9 cellular contexts compared by ENCODE assay signal in the genomic region with DNA sequence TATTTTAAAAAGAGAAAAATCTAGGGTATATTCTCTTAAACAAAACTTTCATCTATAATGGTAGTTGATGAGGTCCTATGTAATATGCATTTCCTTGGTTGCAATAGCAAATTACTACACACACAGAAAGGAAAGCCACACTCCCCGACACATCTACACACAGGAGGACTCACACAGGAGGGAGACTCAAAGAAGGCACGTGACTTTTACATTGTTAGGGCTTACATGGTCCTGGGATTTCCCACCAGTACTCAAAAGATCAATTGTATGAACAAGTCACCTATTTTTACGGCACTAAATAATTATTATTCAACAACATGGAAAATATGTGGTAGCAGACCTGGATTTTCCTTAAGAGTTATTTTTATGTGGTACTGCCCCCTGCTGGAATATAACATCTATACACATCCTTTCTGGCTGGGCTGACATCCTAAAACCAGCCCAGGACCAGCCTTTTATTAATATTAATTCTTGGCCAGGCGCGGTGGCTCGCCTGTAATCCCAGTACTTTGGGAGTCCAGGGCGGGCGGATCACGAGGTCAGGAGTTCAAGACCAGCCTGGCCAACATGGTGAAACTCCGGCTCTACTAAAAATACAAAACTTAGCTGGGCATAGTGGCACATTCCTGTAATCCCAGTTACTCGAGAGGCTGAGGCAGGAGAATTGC. TPM values are rescaled to one million over a fixed set of nuclear protein-coding genes. Genes with fewer than 3 reads are reported as not detected.
A peak's percentile ranks its signal among the peaks of the same experiment; 100 is the strongest.
DNase-seq lines count a peak whose midpoint lies in the region; ATAC-seq and TF ChIP-seq lines count a peak whose summit lies in the region.
"Had no signal": no experiment of that assay in that cellular context is flagged by ENCODE, and none has a peak within 500 bp of the region (broad histone marks: within the 10 kb centered on the region; RNA-seq: fewer than 3 reads in every experiment).

No MANE protein-coding gene starts in this region.

- no peak overlapping the region for H3K4me3 Mint-ChIP-seq in type B pancreatic cell
- H3K4me3 Mint-ChIP-seq: activated naive CD8-positive, alpha-beta T cell treated with anti-CD3 and anti-CD28 coated beads, Interleukin-2, amount 10 ng/mL, durations not matched to agents 7 days and 5 days had no signal

- H3K27ac Mint-ChIP-seq in type B pancreatic cell: peak overlapping the region; percentile 46
- H3K27ac Mint-ChIP-seq: activated naive CD8-positive, alpha-beta T cell treated with anti-CD3 and anti-CD28 coated beads, Interleukin-2, amount 10 ng/mL, durations not matched to agents 7 days and 5 days had no signal

- in situ Hi-C loops in T47D (cut with HindIII; ENCODE audit: low pct_unique_long_range_greater_than_20kb, low sequenced_read_pairs): no loop called here

- DNase-seq in NCI-H1105 treated with DMSO at 0.1 percent for 48 hours (lab: John Stamatoyannopoulos, UW) (peak; percentile 42), NCI-H1105 (lab: John Stamatoyannopoulos, UW) (no peak), HCEC 1CT (peak; percentile 53), NCI-H460 (ENCODE audit: extremely low read depth, low read depth) (peak; percentile 65), T47D (ENCODE audit: low read depth in 1 of 2, low spot score in 1 of 2) (peak; percentile 63 to 81), kidney tubule cell (ENCODE audit: low spot score) (peak; percentile 68), type B pancreatic cell (ENCODE audit: extremely low spot score, unreplicated experiment) (no peak)
- DNase-seq: activated naive CD8-positive, alpha-beta T cell treated with anti-CD3 and anti-CD28 coated beads, Interleukin-2, amount 10 ng/mL, durations not matched to agents 7 days and 5 days had no signal

- TF ChIP-seq CTCF in type B pancreatic cell (conservative IDR thresholded peaks at IDR 0.05): peak; percentile 82

- no peak for ATAC-seq in HG02571 (IDR thresholded peaks at IDR 0.05; ENCODE audit: unreplicated experiment)

- H3K27me3 Mint-ChIP-seq in type B pancreatic cell: no peaks in the 10 kb centered on the region

- H3K9me3 Mint-ChIP-seq in type B pancreatic cell: peaks cover 5% of the 10 kb centered on the region
- H3K9me3 Mint-ChIP-seq: activated naive CD8-positive, alpha-beta T cell treated with anti-CD3 and anti-CD28 coated beads, Interleukin-2, amount 10 ng/mL, durations not matched to agents 7 days and 5 days had no signal

- peaks cover 33% of the 10 kb centered on the region for H3K4me1 Mint-ChIP-seq in type B pancreatic cell (ENCODE audit: unreplicated experiment)

- peaks cover 4% of the 10 kb centered on the region for H3K36me3 Mint-ChIP-seq in type B pancreatic cell
- H3K36me3 Mint-ChIP-seq: activated naive CD8-positive, alpha-beta T cell treated with anti-CD3 and anti-CD28 coated beads, Interleukin-2, amount 10 ng/mL, durations not matched to agents 7 days and 5 days had no signal

RNA-seq across cellular contexts. Expression of a gene that starts 33.9 kb away (rescaled TPM):
- total RNA-seq in NCI-H460 (2014; rRNA removed; shearing (Covaris generic)): 216 and 226 TPM in 2 replicates
- 122 and 133 TPM in 2 replicates for polyA plus RNA-seq in NCI-H460 (2014; cell fraction: nucleus; rRNA removed)
- total RNA-seq in type B pancreatic cell (ENCODE audit: low replicate concordance): 42.4 and 87.4 TPM in 2 replicates

Comparison
In these comparisons a context has a peak if more than half of its experiments do, and no peak if none do; other contexts are left out.
1. DNase-seq: peak in NCI-H1105 treated with DMSO at 0.1 percent for 48 hours (single experiment), HCEC 1CT (single experiment), NCI-H460 (single experiment), T47D (2 of 2) and kidney tubule cell (single experiment); none in NCI-H1105 (single experiment) and type B pancreatic cell (single experiment).